In the genomic region with DNA sequence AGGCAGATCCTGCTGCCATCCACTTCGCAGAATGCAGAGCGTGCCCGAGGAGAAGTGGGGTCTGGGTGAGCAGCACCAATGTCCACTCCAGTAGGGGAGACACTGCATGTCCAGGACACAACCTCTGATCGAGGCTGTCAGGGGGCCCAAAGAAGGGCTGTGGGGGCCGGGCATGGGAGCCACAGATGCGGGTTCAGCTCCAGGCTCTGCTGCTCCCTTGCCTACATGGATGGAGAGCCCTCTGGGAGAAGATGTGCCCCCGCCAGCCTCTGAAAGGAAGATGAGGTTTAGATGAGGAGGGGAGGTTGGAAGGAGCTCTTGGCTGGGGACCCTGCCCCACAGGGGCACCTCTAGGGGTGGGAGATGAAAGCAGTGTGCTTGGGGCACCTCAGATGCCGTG, we compare ENCODE assay signal across 21 cellular contexts.
DNase-seq lines count a peak whose midpoint lies in the region; ATAC-seq and TF ChIP-seq lines count a peak whose summit lies in the region.
"Had no signal": no experiment of that assay in that cellular context is flagged by ENCODE, and none has a peak within 500 bp of the region (broad histone marks: within the 10 kb centered on the region; RNA-seq: fewer than 3 reads in every experiment).

No MANE protein-coding gene starts in this region.

- TF ChIP-seq CTCF in thoracic aorta (IDR thresholded peaks at IDR 0.05) = no peak

- no peaks in the 10 kb centered on the region for H3K36me3 ChIP-seq in thoracic aorta

- H3K4me1 Mint-ChIP-seq in activated CD4-positive, alpha-beta T cell treated with anti-CD3 and anti-CD28 coated beads, Interleukin-2, amount 10 ng/mL, durations not matched to agents 24 days and 14 days = peaks cover 48% of the 10 kb centered on the region
- H3K4me1 Mint-ChIP-seq in activated T-helper 2 cell treated with anti-CD3 and anti-CD28 coated beads, Interferon-gamma antibody, Interleukin-2, Interleukin-4, amounts not matched to agents 10 μg/mL and 5 μg/mL and 100 μg/mL, durations not matched to agents 14 hours and 24 hours and 36 hours (ENCODE audit: low read depth) = peaks cover 42% of the 10 kb centered on the region
- peaks cover 41% of the 10 kb centered on the region for H3K4me1 Mint-ChIP-seq in activated CD4-positive, alpha-beta memory T cell treated with anti-CD3 and anti-CD28 coated beads for 36 hours (ENCODE audit: low read depth)

- CTCF ChIA-PET in activated CD4-positive, alpha-beta memory T cell treated with anti-CD3 and anti-CD28 coated beads for 36 hours (lab: Charles Lee) = no interaction called here

- peak; percentile 54 for DNase-seq in activated CD4-positive, alpha-beta T cell treated with anti-CD3 and anti-CD28 coated beads, Interleukin-2, amount 10 ng/mL, durations not matched to agents 24 days and 14 days
- DNase-seq in activated CD4-positive, alpha-beta T cell treated with anti-CD3 and anti-CD28 coated beads, Interleukin-2, amount 50 U/mL, for 4 hours = no peak
- DNase-seq in activated T-helper 2 cell treated with anti-CD3 and anti-CD28 coated beads, Interferon-gamma antibody, Interleukin-2, Interleukin-4, amounts not matched to agents 10 μg/mL and 5 μg/mL and 100 μg/mL, durations not matched to agents 14 hours and 24 hours and 36 hours (ENCODE audit: low spot score) = no peak
- DNase-seq in iPS-NIHi7 (ENCODE audit: extremely low spot score) = peak; percentile 2
- DNase-seq in thoracic aorta (ENCODE audit: low spot score) = no peak
- DNase-seq in activated CD4-positive, alpha-beta memory T cell treated with anti-CD3 and anti-CD28 coated beads for 36 hours = no peak
- DNase-seq: activated CD4-positive, alpha-beta memory T cell treated with anti-CD3 and anti-CD28 coated beads, Interleukin-2, amount 10 ng/mL, durations not matched to agents 7 days and 5 days; activated T-cell treated with anti-CD3 and anti-CD28 coated beads, Interleukin-2, amount 50 U/mL, for 24 hours; dorsolateral prefrontal cortex; GF-D8; HCEC 1CT; MM.1S; NCI-H146; stimulated activated naive B cell treated with anti-CD40 and anti-IgM and Interleukin-4, amounts not matched to agents 10 μg/mL and 1 μg/mL and 100 μg/mL, for 72 hours had no signal

- no peaks in the 10 kb centered on the region for H3K9me3 ChIP-seq in thoracic aorta

- H3K4me3 Mint-ChIP-seq in activated CD4-positive, alpha-beta T cell treated with anti-CD3 and anti-CD28 coated beads, Interleukin-2, amount 10 ng/mL, durations not matched to agents 24 days and 14 days = no peak overlapping the region
- H3K4me3 Mint-ChIP-seq in activated T-helper 2 cell treated with anti-CD3 and anti-CD28 coated beads, Interferon-gamma antibody, Interleukin-2, Interleukin-4, amounts not matched to agents 10 μg/mL and 5 μg/mL and 100 μg/mL, durations not matched to agents 14 hours and 24 hours and 36 hours (ENCODE audit: low read depth) = no peak overlapping the region
- no peak overlapping the region for H3K4me3 Mint-ChIP-seq in activated CD4-positive, alpha-beta memory T cell treated with anti-CD3 and anti-CD28 coated beads for 36 hours
- H3K4me3 Mint-ChIP-seq: activated CD4-positive, alpha-beta memory T cell treated with anti-CD3 and anti-CD28 coated beads, Interleukin-2, amount 10 ng/mL, durations not matched to agents 7 days and 5 days; activated naive CD4-positive, alpha-beta T cell treated with anti-CD3 and anti-CD28 coated beads, Interleukin-2, amount 50 U/mL, for 24 hours; activated T-cell treated with anti-CD3 and anti-CD28 coated beads, Interleukin-2, amount 50 U/mL, for 24 hours; brain; CD14-positive monocyte; stimulated activated naive B cell treated with anti-CD40 and anti-IgM and Interleukin-4, amounts not matched to agents 10 μg/mL and 1 μg/mL and 100 μg/mL, for 72 hours; T-helper 1 cell treated with Interleukin-12 subunit alpha and Interleukin-12 subunit beta and Interleukin-4 antibody, amounts not matched to agents 30 μg/mL and 1 μg/mL, for 36 hours had no signal

- H3K27me3 ChIP-seq in thoracic aorta (replicated peaks; ENCODE audit: insufficient read depth) = no peaks in the 10 kb centered on the region
- H3K27me3 ChIP-seq: dorsolateral prefrontal cortex had no signal

- H3K27ac ChIP-seq in thoracic aorta = peak overlapping the region; percentile 76 to 81

- POLR2A ChIA-PET in activated CD4-positive, alpha-beta memory T cell treated with anti-CD3 and anti-CD28 coated beads for 36 hours (lab: Charles Lee) = no interaction called here

- peaks cover 8% of the 10 kb centered on the region for H3K36me3 Mint-ChIP-seq in activated CD4-positive, alpha-beta T cell treated with anti-CD3 and anti-CD28 coated beads, Interleukin-2, amount 10 ng/mL, durations not matched to agents 24 days and 14 days (ENCODE audit: low read depth)
- peaks cover 10% of the 10 kb centered on the region for H3K36me3 Mint-ChIP-seq in activated T-helper 2 cell treated with anti-CD3 and anti-CD28 coated beads, Interferon-gamma antibody, Interleukin-2, Interleukin-4, amounts not matched to agents 10 μg/mL and 5 μg/mL and 100 μg/mL, durations not matched to agents 14 hours and 24 hours and 36 hours (ENCODE audit: low read depth)
- H3K36me3 Mint-ChIP-seq in activated CD4-positive, alpha-beta memory T cell treated with anti-CD3 and anti-CD28 coated beads for 36 hours = no peaks in the 10 kb centered on the region
- H3K36me3 Mint-ChIP-seq: brain had no signal

- no peak overlapping the region for H3K27ac Mint-ChIP-seq in activated CD4-positive, alpha-beta T cell treated with anti-CD3 and anti-CD28 coated beads, Interleukin-2, amount 10 ng/mL, durations not matched to agents 24 days and 14 days
- peak overlapping the region; percentile 4 for H3K27ac Mint-ChIP-seq in activated T-helper 2 cell treated with anti-CD3 and anti-CD28 coated beads, Interferon-gamma antibody, Interleukin-2, Interleukin-4, amounts not matched to agents 10 μg/mL and 5 μg/mL and 100 μg/mL, durations not matched to agents 14 hours and 24 hours and 36 hours
- H3K27ac Mint-ChIP-seq in activated CD4-positive, alpha-beta memory T cell treated with anti-CD3 and anti-CD28 coated beads for 36 hours = no peak overlapping the region
- H3K27ac Mint-ChIP-seq: activated CD4-positive, alpha-beta memory T cell treated with anti-CD3 and anti-CD28 coated beads, Interleukin-2, amount 10 ng/mL, durations not matched to agents 7 days and 5 days; activated naive CD4-positive, alpha-beta T cell treated with anti-CD3 and anti-CD28 coated beads, Interleukin-2, amount 50 U/mL, for 24 hours; activated T-cell treated with anti-CD3 and anti-CD28 coated beads, Interleukin-2, amount 50 U/mL, for 24 hours; CD14-positive monocyte had no signal

- peaks cover 16 to 39% of the 10 kb centered on the region in 2 donors for H3K4me1 ChIP-seq in thoracic aorta (ENCODE audit: control insufficient read depth in 1 of 2, low read depth in 2 of 2)

- H3K27me3 Mint-ChIP-seq in activated CD4-positive, alpha-beta T cell treated with anti-CD3 and anti-CD28 coated beads, Interleukin-2, amount 10 ng/mL, durations not matched to agents 24 days and 14 days = no peaks in the 10 kb centered on the region
- no peaks in the 10 kb centered on the region for H3K27me3 Mint-ChIP-seq in activated T-helper 2 cell treated with anti-CD3 and anti-CD28 coated beads, Interferon-gamma antibody, Interleukin-2, Interleukin-4, amounts not matched to agents 10 μg/mL and 5 μg/mL and 100 μg/mL, durations not matched to agents 14 hours and 24 hours and 36 hours (ENCODE audit: low read depth)
- no peaks in the 10 kb centered on the region for H3K27me3 Mint-ChIP-seq in activated CD4-positive, alpha-beta memory T cell treated with anti-CD3 and anti-CD28 coated beads for 36 hours
- H3K27me3 Mint-ChIP-seq: activated CD4-positive, alpha-beta memory T cell treated with anti-CD3 and anti-CD28 coated beads, Interleukin-2, amount 10 ng/mL, durations not matched to agents 7 days and 5 days; activated naive CD4-positive, alpha-beta T cell treated with anti-CD3 and anti-CD28 coated beads, Interleukin-2, amount 50 U/mL, for 24 hours; activated T-cell treated with anti-CD3 and anti-CD28 coated beads, Interleukin-2, amount 50 U/mL, for 24 hours; stimulated activated naive B cell treated with anti-CD40 and anti-IgM and Interleukin-4, amounts not matched to agents 10 μg/mL and 1 μg/mL and 100 μg/mL, for 72 hours had no signal

- ATAC-seq in thoracic aorta (ENCODE audit: insufficient number of reproducible peaks, low FRiP score, low read depth) (no peak), HG03439 (IDR thresholded peaks at IDR 0.05; ENCODE audit: unreplicated experiment) (no peak), HG02610 (IDR thresholded peaks at IDR 0.05; ENCODE audit: unreplicated experiment) (no peak)
- ATAC-seq: GM12878; stimulated activated naive B cell treated with anti-CD40 and anti-IgM and Interleukin-4, amounts not matched to agents 10 μg/mL and 1 μg/mL and 100 μg/mL, for 72 hours had no signal

- no peak overlapping the region for H3K4me3 ChIP-seq in thoracic aorta
- H3K4me3 ChIP-seq: dorsolateral prefrontal cortex, GM12878 had no signal

- intact Hi-C loops in activated CD4-positive, alpha-beta T cell treated with anti-CD3 and anti-CD28 coated beads, Interleukin-2, amount 10 ng/mL, durations not matched to agents 24 days and 14 days (cut with micrococcal nuclease) = no loop called here
- intact Hi-C loops in activated T-helper 2 cell treated with anti-CD3 and anti-CD28 coated beads, Interferon-gamma antibody, Interleukin-2, Interleukin-4, amounts not matched to agents 10 μg/mL and 5 μg/mL and 100 μg/mL, durations not matched to agents 14 hours and 24 hours and 36 hours (cut with micrococcal nuclease) = no loop called here
- intact Hi-C loops in activated CD4-positive, alpha-beta memory T cell treated with anti-CD3 and anti-CD28 coated beads for 36 hours (cut with micrococcal nuclease) = no loop called here

- H3K9me3 Mint-ChIP-seq in activated CD4-positive, alpha-beta T cell treated with anti-CD3 and anti-CD28 coated beads, Interleukin-2, amount 10 ng/mL, durations not matched to agents 24 days and 14 days = peaks cover 14% of the 10 kb centered on the region
- peaks cover 17% of the 10 kb centered on the region for H3K9me3 Mint-ChIP-seq in activated T-helper 2 cell treated with anti-CD3 and anti-CD28 coated beads, Interferon-gamma antibody, Interleukin-2, Interleukin-4, amounts not matched to agents 10 μg/mL and 5 μg/mL and 100 μg/mL, durations not matched to agents 14 hours and 24 hours and 36 hours
- peaks cover 4% of the 10 kb centered on the region for H3K9me3 Mint-ChIP-seq in activated CD4-positive, alpha-beta memory T cell treated with anti-CD3 and anti-CD28 coated beads for 36 hours
- H3K9me3 Mint-ChIP-seq: activated T-cell treated with anti-CD3 and anti-CD28 coated beads, Interleukin-2, amount 50 U/mL, for 24 hours had no signal

Comparison
In these comparisons a context has a peak if more than half of its experiments do, and no peak if none do; other contexts are left out.
1. DNase-seq: peak in activated CD4-positive, alpha-beta T cell treated with anti-CD3 and anti-CD28 coated beads, Interleukin-2, amount 10 ng/mL, durations not matched to agents 24 days and 14 days (single experiment) and iPS-NIHi7 (single experiment); none in activated CD4-positive, alpha-beta T cell treated with anti-CD3 and anti-CD28 coated beads, Interleukin-2, amount 50 U/mL, for 4 hours (0 of 2), activated T-helper 2 cell treated with anti-CD3 and anti-CD28 coated beads, Interferon-gamma antibody, Interleukin-2, Interleukin-4, amounts not matched to agents 10 μg/mL and 5 μg/mL and 100 μg/mL, durations not matched to agents 14 hours and 24 hours and 36 hours (single experiment), thoracic aorta (single experiment) and activated CD4-positive, alpha-beta memory T cell treated with anti-CD3 and anti-CD28 coated beads for 36 hours (single experiment).